17 cellular contexts compared by ENCODE assay signal in genomic region chr3:29005862-29006261, GRCh38.
DNase-seq lines count a peak whose midpoint lies in the region; FAIRE-seq and TF ChIP-seq lines count a peak whose summit lies in the region.
"Had no signal": no experiment of that assay in that cellular context is flagged by ENCODE, and none has a peak within 500 bp of the region (broad histone marks: within the 10 kb centered on the region; RNA-seq: fewer than 3 reads in every experiment).

No MANE protein-coding gene starts in this region.

- no peaks in the 10 kb centered on the region for H4K20me1 ChIP-seq in OCI-LY3 (ENCODE audit: insufficient read depth, low read length)
- H4K20me1 ChIP-seq: BLaER1 treated with 17β-estradiol and CSF1 and Interleukin-3, amounts not matched to agents 10 nM and 100 nM had no signal

- DNase-seq in DMS79 treated with DMSO at 0.1 percent for 48 hours (lab: John Stamatoyannopoulos, UW) = peak; percentile 28
- DNase-seq in DMS79 (lab: John Stamatoyannopoulos, UW) = no peak
- DNase-seq in effector CD4-positive, alpha-beta T cell = no peak
- DNase-seq: AML-193; Caco-2; Calu3; CD4-positive, alpha-beta T cell; CD8-positive, alpha-beta T cell; GDM1 had no signal

- no peak for TF ChIP-seq CTCF in OCI-LY3 (IDR thresholded peaks at IDR 0.05; ENCODE audit: low read depth, low read length)

- H3K79me2 ChIP-seq in OCI-LY3 (ENCODE audit: low read length) = no peaks in the 10 kb centered on the region

- no peaks in the 10 kb centered on the region for H3K27me3 ChIP-seq in OCI-LY3 (ENCODE audit: low read depth, low read length)
- H3K27me3 ChIP-seq: BLaER1 treated with 17β-estradiol and CSF1 and Interleukin-3, amounts not matched to agents 10 nM and 100 nM had no signal

- no peaks in the 10 kb centered on the region for H3K9me3 ChIP-seq in OCI-LY3 (ENCODE audit: insufficient read depth, low read length)
- H3K9me3 ChIP-seq: A549; BLaER1 treated with 17β-estradiol and CSF1 and Interleukin-3, amounts not matched to agents 10 nM and 100 nM; Caco-2 had no signal

- H2AFZ ChIP-seq in OCI-LY3 (ENCODE audit: low read depth, low read length) = no peak overlapping the region

- peak; percentile 45 for FAIRE-seq in G401.6 (lab: Jason Lieb, UNC)
- FAIRE-seq: A549, D721Med had no signal

- no peak overlapping the region for H3K27ac ChIP-seq in OCI-LY3 (ENCODE audit: low read length)
- H3K27ac ChIP-seq: 22Rv1; A549; BLaER1 treated with 17β-estradiol and CSF1 and Interleukin-3, amounts not matched to agents 10 nM and 100 nM; C4-2B had no signal

- peak overlapping the region; percentile 43; the same call in 1 of the 2 replicates for H3K4me2 ChIP-seq in OCI-LY3 (ENCODE audit: low read length)
- H3K4me2 ChIP-seq: A549; BLaER1 treated with 17β-estradiol and CSF1 and Interleukin-3, amounts not matched to agents 10 nM and 100 nM had no signal

- no peak overlapping the region for H3K9ac ChIP-seq in OCI-LY3 (ENCODE audit: low read length)
- H3K9ac ChIP-seq: BLaER1 treated with 17β-estradiol and CSF1 and Interleukin-3, amounts not matched to agents 10 nM and 100 nM had no signal

- H3K4me1 ChIP-seq in OCI-LY3 (ENCODE audit: low read length) = peaks cover 13% of the 10 kb centered on the region
- H3K4me1 ChIP-seq: A549; BLaER1 treated with 17β-estradiol and CSF1 and Interleukin-3, amounts not matched to agents 10 nM and 100 nM; Caco-2 had no signal

- H3K36me3 ChIP-seq in OCI-LY3 (replicated peaks; ENCODE audit: low read depth, low read length) = no peaks in the 10 kb centered on the region
- H3K36me3 ChIP-seq: BLaER1 treated with 17β-estradiol and CSF1 and Interleukin-3, amounts not matched to agents 10 nM and 100 nM had no signal

- no peak overlapping the region for H3K4me3 ChIP-seq in OCI-LY3 (ENCODE audit: low read length)
- H3K4me3 ChIP-seq: A549; BLaER1 treated with 17β-estradiol and CSF1 and Interleukin-3, amounts not matched to agents 10 nM and 100 nM; GM12878 had no signal
